Comparison of ENCODE assay signal across 20 cellular contexts in genomic region chr18:63762518-63762917, GRCh38. TPM values are rescaled to one million over a fixed set of nuclear protein-coding genes. Genes with fewer than 3 reads are reported as not detected.
DNase-seq lines count a peak whose midpoint lies in the region; ATAC-seq and TF ChIP-seq lines count a peak whose summit lies in the region.
"Had no signal": no experiment of that assay in that cellular context is flagged by ENCODE, and none has a peak within 500 bp of the region (broad histone marks: within the 10 kb centered on the region; RNA-seq: fewer than 3 reads in every experiment).

No MANE protein-coding gene starts in this region.

- H3K4me1 ChIP-seq in PC-3 (ENCODE audit: insufficient read depth, low read length), result peaks cover 32% of the 10 kb centered on the region
- H3K4me1 ChIP-seq: esophagus muscularis mucosa, left lung, thyroid gland had no signal

- no peaks in the 10 kb centered on the region for H3K36me3 ChIP-seq in BJ (ENCODE audit: control insufficient read depth, insufficient read depth, low read length)
- 0 out of 2 replicates have a peak, but pooled peaks cover 6% of the 10 kb centered on the region for H3K36me3 ChIP-seq in PC-3 (ENCODE audit: low read depth, low read length)
- H3K36me3 ChIP-seq: esophagus muscularis mucosa, left lung, ovary, thyroid gland had no signal

- peak overlapping the region; percentile 49 for H3K4me2 ChIP-seq in PC-3 (ENCODE audit: low read length)

- H3K27ac ChIP-seq in PC-3 (ENCODE audit: low read length), result peak overlapping the region; percentile 96
- H3K27ac ChIP-seq: C4-2B, esophagus muscularis mucosa, left lung, ovary, skin epidermis, thyroid gland had no signal

- TF ChIP-seq CTCF in BJ (IDR thresholded peaks at IDR 0.05; ENCODE audit: insufficient read depth, low read depth, low read length) (no peak), PC-3 (conservative IDR thresholded peaks at IDR 0.05; ENCODE audit: low read depth, low read length) (no peak)

- CTCF ChIA-PET in BJ (lab: Yijun Ruan, JAX) (interaction anchor here (0.6 kb wide), 1 partner anchor 1836 kb away, joined by 3 read pairs; no protein-coding TSS in a partner anchor), PC-3 (lab: Charles Lee) (no interaction called here)

- ATAC-seq in PC-3 (peak; percentile 81), GM21825 (IDR thresholded peaks at IDR 0.05; ENCODE audit: unreplicated experiment) (no peak), HG02973 (IDR thresholded peaks at IDR 0.05; ENCODE audit: unreplicated experiment) (no peak)
- ATAC-seq: K562, left lung, Panc1 had no signal

- H3K27me3 ChIP-seq in BJ (ENCODE audit: control insufficient read depth, insufficient read depth, low read length) (no peaks in the 10 kb centered on the region), PC-3 (ENCODE audit: low read length) (no peaks in the 10 kb centered on the region)
- H3K27me3 ChIP-seq: esophagus muscularis mucosa, left lung, ovary, thyroid gland had no signal

- POLR2A ChIA-PET in BJ (lab: Charles Lee) (no interaction called here), PC-3 (lab: Charles Lee; ENCODE audit: unreplicated experiment) (no interaction called here)

- peak overlapping the region; percentile 77 for H3K9ac ChIP-seq in PC-3 (ENCODE audit: low read length)

- no peaks in the 10 kb centered on the region for H4K20me1 ChIP-seq in PC-3 (ENCODE audit: low read length)

- intact Hi-C loops in PC-3 (cut with micrococcal nuclease), result loop anchor here (1.0 kb wide), 1 partner anchor 69 kb away; no protein-coding TSS in a partner anchor

- no peaks in the 10 kb centered on the region for H3K79me2 ChIP-seq in PC-3 (ENCODE audit: low read length)

- BruUV-seq in PC-3 (replicated peaks; lab: Mats Ljungman, UMichigan), result no TSS peak

- H3K4me3 ChIP-seq in BJ (ENCODE audit: low read depth, low read length) (no peak overlapping the region), PC-3 (ENCODE audit: low read length) (no peak overlapping the region)
- H3K4me3 ChIP-seq: esophagus muscularis mucosa, K562, left lung, ovary, skin epidermis, thyroid gland had no signal

- no peak overlapping the region for H2AFZ ChIP-seq in PC-3 (ENCODE audit: low read length)

- H3K9me2 ChIP-seq in PC-3 (replicated peaks; ENCODE audit: low read length), result no peaks in the 10 kb centered on the region

- peak; percentile 56 for DNase-seq in BJ (ENCODE audit: low read depth)
- peak; percentile 89 for DNase-seq in PC-3
- peak; percentile 67 for DNase-seq in dedifferentiated amniotic fluid mesenchymal stem cell (ENCODE audit: extremely low spot score)
- peak; percentile 67 for DNase-seq in kidney tubule cell (ENCODE audit: low spot score)
- no peak for DNase-seq in activated T-cell treated with anti-CD3 and anti-CD28 coated beads, Interleukin-2, amount 50 U/mL, for 1 hour
- DNase-seq in HuH-7.5 (ENCODE audit: low spot score), result no peak
- DNase-seq: amygdala, DMS153, left lung, NCI-H1092, NCI-H82, ovary, thyroid gland had no signal

- peaks cover 15% of the 10 kb centered on the region for H3F3A ChIP-seq in PC-3 (ENCODE audit: low read length, unreplicated experiment)

- peaks cover 8% of the 10 kb centered on the region for H3K9me3 ChIP-seq in PC-3 (ENCODE audit: low read length)
- H3K9me3 ChIP-seq: ovary, thyroid gland had no signal

RNA-seq across cellular contexts. Expression of gene SERPINB7, which starts 12.7 kb away (rescaled TPM):
- 149 and 246 TPM in 2 replicates for polyA plus RNA-seq in BJ (2011; rRNA removed)
- 29.2 and 49.1 TPM in 2 replicates for polyA minus RNA-seq in BJ (2011; rRNA and poly(A)+ RNA removed)
- 71.9 and 74.5 TPM in 2 replicates for total RNA-seq in PC-3 (2014; rRNA removed)
- total RNA-seq: esophagus muscularis mucosa, K562, thyroid gland had no signal
- polyA plus RNA-seq: K562 had no signal

RNA-seq across cellular contexts. Expression of gene SERPINB11, which starts 59.8 kb away (rescaled TPM):
- not detected in 2 replicates for polyA plus RNA-seq in BJ (2011; rRNA removed)
- polyA minus RNA-seq in BJ (2011; rRNA and poly(A)+ RNA removed), result not detected in 2 replicates
- not detected in 2 replicates for total RNA-seq in PC-3 (2014; rRNA removed)
- total RNA-seq: esophagus muscularis mucosa, K562, left lung, ovary, thyroid gland had no signal
- polyA plus RNA-seq: K562, ovary had no signal

Comparison
In these comparisons a context has a peak if more than half of its experiments do, and no peak if none do; other contexts are left out.
1. DNase-seq: peak in BJ (single experiment), PC-3 (single experiment), dedifferentiated amniotic fluid mesenchymal stem cell (single experiment) and kidney tubule cell (single experiment); none in activated T-cell treated with anti-CD3 and anti-CD28 coated beads, Interleukin-2, amount 50 U/mL, for 1 hour (single experiment) and HuH-7.5 (single experiment).